13 cellular contexts compared by ENCODE assay signal in the genomic region with DNA sequence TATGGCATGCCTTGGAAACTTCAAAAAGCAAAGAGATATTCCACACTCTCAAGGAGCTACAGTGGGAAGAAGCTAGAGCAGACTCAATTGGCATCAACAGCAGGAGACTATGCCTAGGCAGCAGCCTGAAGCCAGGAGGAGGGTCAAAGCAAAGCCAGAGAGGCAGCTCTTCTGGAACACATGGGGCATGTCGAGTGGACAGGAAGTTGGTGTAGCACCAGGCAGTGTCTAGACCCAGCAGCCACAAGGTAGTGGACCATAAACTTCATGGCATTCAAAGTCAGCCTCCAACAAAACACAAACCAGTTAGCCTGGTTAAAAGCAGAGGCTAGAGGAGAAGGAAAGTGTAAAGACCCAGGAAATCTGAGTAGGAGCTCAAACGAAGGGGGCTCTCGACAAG.
DNase-seq lines count a peak whose midpoint lies in the region; ATAC-seq and TF ChIP-seq lines count a peak whose summit lies in the region.
"Had no signal": no experiment of that assay in that cellular context is flagged by ENCODE, and none has a peak within 500 bp of the region (broad histone marks: within the 10 kb centered on the region; RNA-seq: fewer than 3 reads in every experiment).

No MANE protein-coding gene starts in this region.

- no peaks in the 10 kb centered on the region for H3K79me2 ChIP-seq in MM.1S (ENCODE audit: low read length)

- TF ChIP-seq CTCF in thyroid gland (IDR thresholded peaks at IDR 0.05) (no peak), MM.1S (IDR thresholded peaks at IDR 0.05; ENCODE audit: low read length) (no peak)

- no peak overlapping the region for H3K4me2 ChIP-seq in MM.1S (ENCODE audit: low read depth, low read length)
- H3K4me2 ChIP-seq: A549 had no signal

- H3K9me2 ChIP-seq in MM.1S (replicated peaks; ENCODE audit: insufficient read depth, low read length): no peaks in the 10 kb centered on the region

- no peak for DNase-seq in left cardiac atrium
- DNase-seq in cardiac septum (ENCODE audit: low spot score): no peak
- DNase-seq in thyroid gland: peak; percentile 74 to 78
- no peak for DNase-seq in foreskin melanocyte
- DNase-seq in MM.1S: no peak
- no peak for DNase-seq in NCI-H226
- DNase-seq: mucosa of descending colon had no signal

- peaks cover 24 to 36% of the 10 kb centered on the region in 2 donors for H3K4me1 ChIP-seq in thyroid gland
- no peaks in the 10 kb centered on the region for H3K4me1 ChIP-seq in MM.1S (ENCODE audit: low read length)
- H3K4me1 ChIP-seq: A549 had no signal

- peak overlapping the region in 2 of 3 donors; percentile 41 to 61 for H3K27ac ChIP-seq in thyroid gland
- no peak overlapping the region for H3K27ac ChIP-seq in MM.1S (ENCODE audit: low read length)
- H3K27ac ChIP-seq: A549, cardiac muscle cell, HL-60 had no signal

- no peak overlapping the region for H2AFZ ChIP-seq in MM.1S (ENCODE audit: low read length)

- H3K27me3 ChIP-seq in thyroid gland (no peaks in the 10 kb centered on the region), MM.1S (replicated peaks; ENCODE audit: insufficient read depth, low read length) (no peaks in the 10 kb centered on the region)
- H3K27me3 ChIP-seq: cardiac muscle cell had no signal

- no peaks in the 10 kb centered on the region for H3F3A ChIP-seq in MM.1S (ENCODE audit: insufficient read depth, low read length)

- no peak overlapping the region for H3K9ac ChIP-seq in MM.1S (ENCODE audit: low read length)

- H3K9me3 ChIP-seq in thyroid gland (no peaks in the 10 kb centered on the region), MM.1S (replicated peaks; ENCODE audit: insufficient read depth, low read length) (no peaks in the 10 kb centered on the region)
- H3K9me3 ChIP-seq: A549, mucosa of descending colon had no signal

- WGBS in thyroid gland, 2 donors: 4 to 15% methylated on average over 3 of the region's 3 CpGs

- H3K36me3 ChIP-seq in thyroid gland: no peaks in the 10 kb centered on the region
- H3K36me3 ChIP-seq in MM.1S (replicated peaks; ENCODE audit: insufficient read depth, low read length): no peaks in the 10 kb centered on the region
- H3K36me3 ChIP-seq: cardiac muscle cell had no signal

- no peak for TF ChIP-seq POLR2A in thyroid gland (IDR thresholded peaks at IDR 0.05)

- H4K20me1 ChIP-seq in MM.1S (ENCODE audit: insufficient read depth, low read length): no peaks in the 10 kb centered on the region

- peak; percentile 21 to 23 for ATAC-seq in left cardiac atrium
- peak; percentile 35 for ATAC-seq in HG02763 (IDR thresholded peaks at IDR 0.05; ENCODE audit: unreplicated experiment)
- ATAC-seq in HG03571 (IDR thresholded peaks at IDR 0.05; ENCODE audit: unreplicated experiment): peak; percentile 48
- ATAC-seq: mucosa of descending colon, SK-N-SH treated with all-trans-retinoic acid at 6 μM for 48 hours had no signal

- H3K4me3 ChIP-seq in thyroid gland (replicated peaks in 1 of 3) (no peak overlapping the region), MM.1S (ENCODE audit: low read length) (no peak overlapping the region)
- H3K4me3 ChIP-seq: A549, cardiac muscle cell, mucosa of descending colon had no signal

- intact Hi-C loops in left cardiac atrium (cut with DNase I) (no loop called here), cardiac septum (cut with DNase I) (no loop called here), thyroid gland (cut with DNase I) (no loop called here)

Comparison
In these comparisons a context has a peak if more than half of its experiments do, and no peak if none do; other contexts are left out.
1. DNase-seq: peak in thyroid gland (2 of 2); none in left cardiac atrium (single experiment), cardiac septum (single experiment), foreskin melanocyte (single experiment), MM.1S (single experiment) and NCI-H226 (single experiment).
2. Peak in every context shown above with its lines, with median percentiles within 50 percentile points of each other: ATAC-seq.